8 cellular contexts compared by ENCODE assay signal in genomic region chr19:44002212-44002565, GRCh38. TPM values are rescaled to one million over a fixed set of nuclear protein-coding genes. Genes with fewer than 3 reads are reported as not detected.
DNase-seq lines count a peak whose midpoint lies in the region; ATAC-seq and TF ChIP-seq lines count a peak whose summit lies in the region.

No MANE protein-coding gene starts in this region.

- ATAC-seq in HG03159 (IDR thresholded peaks at IDR 0.05; ENCODE audit: unreplicated experiment) = no peak

- H3K36me3 ChIP-seq in BLaER1 treated with 17β-estradiol and CSF1 and Interleukin-3, amounts not matched to agents 10 nM and 100 nM = peaks cover 20 to 34% (median 24%) of the 10 kb centered on the region in 11 experiments
- H3K36me3 ChIP-seq in MG63 (peaks cover 6% of the 10 kb centered on the region), ectodermal cell (ENCODE audit: control insufficient read depth, insufficient read depth, low read length) (no peaks in the 10 kb centered on the region)

- no peak overlapping the region for H3K27ac Mint-ChIP-seq in nephron progenitor cell

- peak overlapping the region; percentile 66 to 93 (median 80) for H3K27ac ChIP-seq in BLaER1 treated with 17β-estradiol and CSF1 and Interleukin-3, amounts not matched to agents 10 nM and 100 nM
- H3K27ac ChIP-seq in ectodermal cell (ENCODE audit: insufficient read depth, low read depth, low read length, poor library complexity, severe bottlenecking) = no peak overlapping the region

- peaks cover 14 to 28% (median 17%) of the 10 kb centered on the region in 10 experiments for H3K4me1 ChIP-seq in BLaER1 treated with 17β-estradiol and CSF1 and Interleukin-3, amounts not matched to agents 10 nM and 100 nM
- H3K4me1 ChIP-seq in ectodermal cell (ENCODE audit: control insufficient read depth, insufficient read depth, low read length) = peaks cover 3% of the 10 kb centered on the region

- no peaks in the 10 kb centered on the region for H4K20me1 ChIP-seq in BLaER1 treated with 17β-estradiol and CSF1 and Interleukin-3, amounts not matched to agents 10 nM and 100 nM

- H3K27me3 ChIP-seq in BLaER1 treated with 17β-estradiol and CSF1 and Interleukin-3, amounts not matched to agents 10 nM and 100 nM = no peaks in the 10 kb centered on the region
- H3K27me3 ChIP-seq in MG63 (no peaks in the 10 kb centered on the region), ectodermal cell (ENCODE audit: control insufficient read depth, insufficient read depth, low read length, poor library complexity, severe bottlenecking) (no peaks in the 10 kb centered on the region)

- H3K9me3 ChIP-seq in BLaER1 treated with 17β-estradiol and CSF1 and Interleukin-3, amounts not matched to agents 10 nM and 100 nM (replicated peaks in 1 of 11) = peaks cover 25 to 39% (median 26%) of the 10 kb centered on the region in 11 experiments
- H3K9me3 ChIP-seq in MG63 = peaks cover 12% of the 10 kb centered on the region
- H3K9me3 ChIP-seq in ectodermal cell (ENCODE audit: control insufficient read depth, low read length) = no peaks in the 10 kb centered on the region

- peaks cover 16% of the 10 kb centered on the region for H3K27me3 Mint-ChIP-seq in nephron progenitor cell (ENCODE audit: low read depth, poor library complexity)

- no peak for DNase-seq in MG63
- no peak for DNase-seq in nephron progenitor cell
- no peak for DNase-seq in HPDE6-E6E7 (ENCODE audit: extremely low spot score)
- DNase-seq in NCI-H2081 (lab: John Stamatoyannopoulos, UW) = no peak
- DNase-seq in NCI-H226 = no peak

- peaks cover 20% of the 10 kb centered on the region for H3K4me1 Mint-ChIP-seq in nephron progenitor cell

- peak overlapping the region; percentile 75 to 96 (median 88) for H3K4me2 ChIP-seq in BLaER1 treated with 17β-estradiol and CSF1 and Interleukin-3, amounts not matched to agents 10 nM and 100 nM

- no peak for TF ChIP-seq CTCF in nephron progenitor cell (IDR thresholded peaks at IDR 0.05)

- H3K9ac ChIP-seq in BLaER1 treated with 17β-estradiol and CSF1 and Interleukin-3, amounts not matched to agents 10 nM and 100 nM = peak overlapping the region; percentile 78 to 90 (median 82)

- peak overlapping the region; percentile 96 for H3K4me3 Mint-ChIP-seq in nephron progenitor cell

- H3K4me3 ChIP-seq in BLaER1 treated with 17β-estradiol and CSF1 and Interleukin-3, amounts not matched to agents 10 nM and 100 nM = peak overlapping the region; percentile 75 to 99 (median 88)
- H3K4me3 ChIP-seq in MG63 (peak overlapping the region; percentile 96), ectodermal cell (ENCODE audit: insufficient read depth, low read depth, low read length) (peak overlapping the region; percentile 90)

- 32% methylated on average over 8 of the region's 8 CpGs for WGBS in ectodermal cell, 2 experiments

- peaks cover 51% of the 10 kb centered on the region for H3K9me3 Mint-ChIP-seq in nephron progenitor cell

- peaks cover 36% of the 10 kb centered on the region for H3K36me3 Mint-ChIP-seq in nephron progenitor cell (ENCODE audit: low read depth)

RNA-seq across cellular contexts. Expression of gene ZNF230, which starts 0.6 kb away (rescaled TPM):
- 1.2 and 3.9 TPM in 2 replicates for total RNA-seq in MG63 (2014; rRNA removed; shearing (Covaris generic); ENCODE audit: low replicate concordance)
- 2.8 TPM for polyA plus RNA-seq in ectodermal cell (2013, experiment 1 of 4)
- polyA plus RNA-seq in ectodermal cell (2013, experiment 2 of 4) = 3.4 TPM
- polyA plus RNA-seq in ectodermal cell (2013, experiment 3 of 4) = 4.7 TPM
- 3.1 TPM for polyA plus RNA-seq in ectodermal cell (2013, experiment 4 of 4)

RNA-seq across cellular contexts. Expression of gene ZNF155, which starts 18.2 kb away (rescaled TPM):
- total RNA-seq in MG63 (2014; rRNA removed; shearing (Covaris generic); ENCODE audit: low replicate concordance) = 2.3 and 4.5 TPM in 2 replicates
- polyA plus RNA-seq in ectodermal cell (2013, experiment 1 of 4) = 10.2 TPM
- polyA plus RNA-seq in ectodermal cell (2013, experiment 2 of 4) = 11.2 TPM
- polyA plus RNA-seq in ectodermal cell (2013, experiment 3 of 4) = 9.1 TPM
- 9.0 TPM for polyA plus RNA-seq in ectodermal cell (2013, experiment 4 of 4)

RNA-seq across cellular contexts. Expression of gene ZNF222, which starts 23.0 kb away (rescaled TPM):
- 2.2 and 9.1 TPM in 2 replicates for total RNA-seq in MG63 (2014; rRNA removed; shearing (Covaris generic); ENCODE audit: low replicate concordance)
- 7.0 TPM for polyA plus RNA-seq in ectodermal cell (2013, experiment 1 of 4)
- polyA plus RNA-seq in ectodermal cell (2013, experiment 2 of 4) = 6.5 TPM
- 9.1 TPM for polyA plus RNA-seq in ectodermal cell (2013, experiment 3 of 4)
- polyA plus RNA-seq in ectodermal cell (2013, experiment 4 of 4) = 6.8 TPM

RNA-seq across cellular contexts. Expression of gene ZNF223, which starts 49.6 kb away (rescaled TPM):
- 0.63 and 2.9 TPM in 2 replicates for total RNA-seq in MG63 (2014; rRNA removed; shearing (Covaris generic); ENCODE audit: low replicate concordance)
- 7.3 TPM for polyA plus RNA-seq in ectodermal cell (2013, experiment 1 of 4)
- 6.6 TPM for polyA plus RNA-seq in ectodermal cell (2013, experiment 2 of 4)
- polyA plus RNA-seq in ectodermal cell (2013, experiment 3 of 4) = 8.1 TPM
- 7.1 TPM for polyA plus RNA-seq in ectodermal cell (2013, experiment 4 of 4)

RNA-seq across cellular contexts. Expression of gene ZNF221, which starts 51.2 kb away (rescaled TPM):
- total RNA-seq in MG63 (2014; rRNA removed; shearing (Covaris generic); ENCODE audit: low replicate concordance) = 1.4 and 1.6 TPM in 2 replicates
- 4.5 TPM for polyA plus RNA-seq in ectodermal cell (2013, experiment 1 of 4)
- 6.1 TPM for polyA plus RNA-seq in ectodermal cell (2013, experiment 2 of 4)
- polyA plus RNA-seq in ectodermal cell (2013, experiment 3 of 4) = 4.2 TPM
- 6.3 TPM for polyA plus RNA-seq in ectodermal cell (2013, experiment 4 of 4)
